ENCODE assay signal across 11 cellular contexts in genomic region chrX:107470198-107470597, GRCh38. TPM values are rescaled to one million over a fixed set of nuclear protein-coding genes. Genes with fewer than 3 reads are reported as not detected.
DNase-seq lines count a peak whose midpoint lies in the region; ATAC-seq and TF ChIP-seq lines count a peak whose summit lies in the region.
"Had no signal": no experiment of that assay in that cellular context is flagged by ENCODE, and none has a peak within 500 bp of the region (broad histone marks: within the 10 kb centered on the region; RNA-seq: fewer than 3 reads in every experiment).

No MANE protein-coding gene starts in this region.

- no peaks in the 10 kb centered on the region for H3F3A ChIP-seq in PC-3 (ENCODE audit: low read length, unreplicated experiment)

- H3K79me2 ChIP-seq in Karpas-422 (ENCODE audit: low read length) (no peaks in the 10 kb centered on the region), PC-3 (ENCODE audit: low read length) (no peaks in the 10 kb centered on the region)

- CTCF ChIA-PET in PC-3 (lab: Charles Lee), result interaction anchor here (0.5 kb wide), 1 partner anchor 696 kb away, joined by 3 read pairs; no protein-coding TSS in a partner anchor

- no peaks in the 10 kb centered on the region for H3K27me3 Mint-ChIP-seq in activated CD4-positive, alpha-beta T cell treated with anti-CD3 and anti-CD28 coated beads, Interleukin-2, amount 10 ng/mL, durations not matched to agents 24 days and 14 days
- H3K27me3 Mint-ChIP-seq: CD4-positive, CD25-positive, alpha-beta regulatory T cell had no signal

- peak; percentile 42 for ATAC-seq in GM19351 (IDR thresholded peaks at IDR 0.05; ENCODE audit: unreplicated experiment)
- no peak for ATAC-seq in PC-3

- H3K27ac ChIP-seq in Karpas-422 (ENCODE audit: low read length) (peak overlapping the region; percentile 89), PC-3 (ENCODE audit: low read length) (no peak overlapping the region)
- H3K27ac ChIP-seq: BLaER1 treated with 17β-estradiol and CSF1 and Interleukin-3, amounts not matched to agents 10 nM and 100 nM; KMS-11 had no signal

- H3K4me2 ChIP-seq in Karpas-422 (ENCODE audit: low read depth, low read length, poor library complexity, severe bottlenecking), result peak overlapping the region; percentile 34
- no peak overlapping the region for H3K4me2 ChIP-seq in PC-3 (ENCODE audit: low read length)
- H3K4me2 ChIP-seq: BLaER1 treated with 17β-estradiol and CSF1 and Interleukin-3, amounts not matched to agents 10 nM and 100 nM; KMS-11 had no signal

- H3K4me1 ChIP-seq in Karpas-422 (ENCODE audit: low read length) (peaks cover 60% of the 10 kb centered on the region), PC-3 (ENCODE audit: insufficient read depth, low read length) (no peaks in the 10 kb centered on the region)
- H3K4me1 ChIP-seq: BLaER1 treated with 17β-estradiol and CSF1 and Interleukin-3, amounts not matched to agents 10 nM and 100 nM had no signal

- BruUV-seq in PC-3 (replicated peaks; lab: Mats Ljungman, UMichigan), result no TSS peak

- H4K20me1 ChIP-seq in Karpas-422 (ENCODE audit: insufficient read depth, low read depth, low read length) (no peaks in the 10 kb centered on the region), PC-3 (ENCODE audit: low read length) (no peaks in the 10 kb centered on the region)

- no peaks in the 10 kb centered on the region for H3K36me3 Mint-ChIP-seq in activated CD4-positive, alpha-beta T cell treated with anti-CD3 and anti-CD28 coated beads, Interleukin-2, amount 10 ng/mL, durations not matched to agents 24 days and 14 days (ENCODE audit: low read depth)
- H3K36me3 Mint-ChIP-seq: CD4-positive, CD25-positive, alpha-beta regulatory T cell had no signal

- H3K9me3 ChIP-seq in Karpas-422 (ENCODE audit: low read length) (no peaks in the 10 kb centered on the region), PC-3 (ENCODE audit: low read length) (no peaks in the 10 kb centered on the region)

- H3K36me3 ChIP-seq in Karpas-422 (ENCODE audit: insufficient read depth, low read length), result no peaks in the 10 kb centered on the region
- H3K36me3 ChIP-seq in PC-3 (ENCODE audit: low read depth, low read length), result no peaks in the 10 kb centered on the region
- H3K36me3 ChIP-seq: BLaER1 treated with 17β-estradiol and CSF1 and Interleukin-3, amounts not matched to agents 10 nM and 100 nM had no signal

- TF ChIP-seq CTCF in GM12865 (IDR thresholded peaks at IDR 0.05; ENCODE audit: insufficient read depth, low read depth, low read length, missing control alignments) (no peak), PC-3 (conservative IDR thresholded peaks at IDR 0.05; ENCODE audit: low read depth, low read length) (no peak)

- H3K4me3 ChIP-seq in GM12865 (ENCODE audit: low read depth, low read length) (no peak overlapping the region), Karpas-422 (ENCODE audit: low read length) (0 out of 2 replicates have a peak overlapping the region, but pooled peaks have one; percentile 16), PC-3 (ENCODE audit: low read length) (no peak overlapping the region)
- H3K4me3 ChIP-seq: BLaER1 treated with 17β-estradiol and CSF1 and Interleukin-3, amounts not matched to agents 10 nM and 100 nM had no signal

- H3K4me1 Mint-ChIP-seq in activated CD4-positive, alpha-beta T cell treated with anti-CD3 and anti-CD28 coated beads, Interleukin-2, amount 10 ng/mL, durations not matched to agents 24 days and 14 days, result no peaks in the 10 kb centered on the region
- H3K4me1 Mint-ChIP-seq: CD4-positive, CD25-positive, alpha-beta regulatory T cell had no signal

- POLR2A ChIA-PET in PC-3 (lab: Charles Lee; ENCODE audit: unreplicated experiment), result no interaction called here

- no peak overlapping the region for H3K27ac Mint-ChIP-seq in activated CD4-positive, alpha-beta T cell treated with anti-CD3 and anti-CD28 coated beads, Interleukin-2, amount 10 ng/mL, durations not matched to agents 24 days and 14 days
- H3K27ac Mint-ChIP-seq: CD4-positive, CD25-positive, alpha-beta regulatory T cell had no signal

- DNase-seq in GM12865 (ENCODE audit: low read depth), result peak; percentile 52
- peak; percentile 80 for DNase-seq in Karpas-422
- DNase-seq in germinal center (ENCODE audit: low spot score), result peak; percentile 14
- no peak for DNase-seq in PC-3
- DNase-seq in SHP77 treated with DMSO at 0.1 percent for 48 hours (lab: John Stamatoyannopoulos, UW), result no peak
- no peak for DNase-seq in activated CD4-positive, alpha-beta T cell treated with anti-CD3 and anti-CD28 coated beads, Interleukin-2, amount 10 ng/mL, durations not matched to agents 24 days and 14 days
- DNase-seq: ACHN; CD4-positive, CD25-positive, alpha-beta regulatory T cell had no signal

- no peak overlapping the region for H2AFZ ChIP-seq in Karpas-422 (ENCODE audit: low read length)
- no peak overlapping the region for H2AFZ ChIP-seq in PC-3 (ENCODE audit: low read length)

- H3K9me3 Mint-ChIP-seq in activated CD4-positive, alpha-beta T cell treated with anti-CD3 and anti-CD28 coated beads, Interleukin-2, amount 10 ng/mL, durations not matched to agents 24 days and 14 days, result no peaks in the 10 kb centered on the region
- H3K9me3 Mint-ChIP-seq: CD4-positive, CD25-positive, alpha-beta regulatory T cell had no signal

- no peak overlapping the region for H3K4me3 Mint-ChIP-seq in activated CD4-positive, alpha-beta T cell treated with anti-CD3 and anti-CD28 coated beads, Interleukin-2, amount 10 ng/mL, durations not matched to agents 24 days and 14 days
- H3K4me3 Mint-ChIP-seq: CD4-positive, CD25-positive, alpha-beta regulatory T cell had no signal

- 0 out of 2 replicates have a peak overlapping the region, but pooled peaks have one; percentile 0 for H3K9ac ChIP-seq in Karpas-422 (ENCODE audit: low read length)
- H3K9ac ChIP-seq in PC-3 (ENCODE audit: low read length), result no peak overlapping the region
- H3K9ac ChIP-seq: BLaER1 treated with 17β-estradiol and CSF1 and Interleukin-3, amounts not matched to agents 10 nM and 100 nM; KMS-11 had no signal

- H3K9me2 ChIP-seq in Karpas-422 (replicated peaks; ENCODE audit: insufficient read depth, low read length) (no peaks in the 10 kb centered on the region), PC-3 (replicated peaks; ENCODE audit: low read length) (no peaks in the 10 kb centered on the region)

- H3K27me3 ChIP-seq in Karpas-422 (ENCODE audit: low read length) (no peaks in the 10 kb centered on the region), PC-3 (ENCODE audit: low read length) (no peaks in the 10 kb centered on the region)

- intact Hi-C loops in PC-3 (cut with micrococcal nuclease), result no loop called here
- intact Hi-C loops in activated CD4-positive, alpha-beta T cell treated with anti-CD3 and anti-CD28 coated beads, Interleukin-2, amount 10 ng/mL, durations not matched to agents 24 days and 14 days (cut with micrococcal nuclease), result no loop called here

RNA-seq across cellular contexts. Expression of gene FRMPD3, which starts 20.7 kb away (rescaled TPM):
- total RNA-seq in Karpas-422 (2014; rRNA removed; shearing (Covaris generic); ENCODE audit: low replicate concordance), result 3.9 and 6.4 TPM in 2 replicates
- 0.04 TPM in 1 of 2 replicates, not detected in the other for total RNA-seq in PC-3 (2014; rRNA removed)
- total RNA-seq in activated CD4-positive, alpha-beta T cell treated with anti-CD3 and anti-CD28 coated beads, Interleukin-2, amount 10 ng/mL, durations not matched to agents 24 days and 14 days, result not detected in 2 replicates
- total RNA-seq: CD4-positive, CD25-positive, alpha-beta regulatory T cell had no signal

Comparison
In these comparisons a context has a peak if more than half of its experiments do, and no peak if none do; other contexts are left out.
1. DNase-seq: peak in GM12865 (single experiment), Karpas-422 (single experiment) and germinal center (single experiment); none in PC-3 (single experiment), SHP77 treated with DMSO at 0.1 percent for 48 hours (single experiment) and activated CD4-positive, alpha-beta T cell treated with anti-CD3 and anti-CD28 coated beads, Interleukin-2, amount 10 ng/mL, durations not matched to agents 24 days and 14 days (single experiment).